In genomic region chr22:45163417-45164216, GRCh38 we compare ENCODE assay signal across 1 cellular context.
A peak's percentile ranks its signal among the peaks of the same experiment; 100 is the strongest.
TF ChIP-seq lines count a peak whose summit lies in the region.

NUP50 (plus strand) TSS chr22:45163925; CDS start chr22:45168178, 4,253 bp downstream.

TF ChIP-seq in WTC11, 78 proteins besides CTCF, POLR2A, EP300 and RAD21 (continued from another document):
- TF ChIP-seq, protein P1, sequence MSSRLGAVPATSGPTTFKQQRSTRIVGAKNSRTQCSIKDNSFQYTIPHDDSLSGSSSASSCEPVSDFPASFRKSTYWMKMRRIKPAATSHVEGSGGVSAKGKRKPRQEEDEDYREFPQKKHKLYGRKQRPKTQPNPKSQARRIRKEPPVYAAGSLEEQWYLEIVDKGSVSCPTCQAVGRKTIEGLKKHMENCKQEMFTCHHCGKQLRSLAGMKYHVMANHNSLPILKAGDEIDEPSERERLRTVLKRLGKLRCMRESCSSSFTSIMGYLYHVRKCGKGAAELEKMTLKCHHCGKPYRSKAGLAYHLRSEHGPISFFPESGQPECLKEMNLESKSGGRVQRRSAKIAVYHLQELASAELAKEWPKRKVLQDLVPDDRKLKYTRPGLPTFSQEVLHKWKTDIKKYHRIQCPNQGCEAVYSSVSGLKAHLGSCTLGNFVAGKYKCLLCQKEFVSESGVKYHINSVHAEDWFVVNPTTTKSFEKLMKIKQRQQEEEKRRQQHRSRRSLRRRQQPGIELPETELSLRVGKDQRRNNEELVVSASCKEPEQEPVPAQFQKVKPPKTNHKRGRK (CRISPR knock-in tag; IDR thresholded peaks at IDR 0.05; ENCODE audit: borderline replicate concordance), result no peak
- TF ChIP-seq ZNF138 (CRISPR knock-in tag; conservative IDR thresholded peaks at IDR 0.05) (peak; percentile 80; the same call in 1 of the 2 replicates), NR2C2 (CRISPR knock-in tag; IDR thresholded peaks at IDR 0.05) (no peak), FOXP4 (CRISPR knock-in tag; IDR thresholded peaks at IDR 0.05) (peak; percentile 93), GABPB1 (CRISPR knock-in tag; IDR thresholded peaks at IDR 0.05) (peak; percentile 77), TEAD4 (CRISPR knock-in tag; IDR thresholded peaks at IDR 0.05) (0 out of 2 replicates have a peak, but pooled peaks have one; percentile 49), FOXP1 (CRISPR knock-in tag; IDR thresholded peaks at IDR 0.05; ENCODE audit: borderline replicate concordance) (peak; percentile 96), USF1 (CRISPR knock-in tag; IDR thresholded peaks at IDR 0.05) (peak; percentile 86), ZNF416 (CRISPR knock-in tag; IDR thresholded peaks at IDR 0.05) (no peak), ZNF423 (CRISPR knock-in tag; IDR thresholded peaks at IDR 0.05) (no peak), CREM (CRISPR knock-in tag; IDR thresholded peaks at IDR 0.05) (peak; percentile 60; the same call in 1 of the 2 replicates), ETV6 (CRISPR knock-in tag; IDR thresholded peaks at IDR 0.05) (peak; percentile 91), ZNF317 (CRISPR knock-in tag; IDR thresholded peaks at IDR 0.05; ENCODE audit: borderline replicate concordance, low read depth) (peak; percentile 21; the same call in 1 of the 2 replicates), ZNF671 (CRISPR knock-in tag; IDR thresholded peaks at IDR 0.05) (no peak), ESRRA (CRISPR knock-in tag; IDR thresholded peaks at IDR 0.05; ENCODE audit: borderline replicate concordance) (peak; percentile 90; the same call in 1 of the 2 replicates), PREB (CRISPR knock-in tag; IDR thresholded peaks at IDR 0.05; ENCODE audit: borderline replicate concordance) (0 out of 2 replicates have a peak, but pooled peaks have one; percentile 73), FOXK1 (CRISPR knock-in tag; IDR thresholded peaks at IDR 0.05) (peak; percentile 91), E2F4 (CRISPR knock-in tag; IDR thresholded peaks at IDR 0.05; ENCODE audit: borderline replicate concordance, low read depth) (0 out of 2 replicates have a peak, but pooled peaks have one; percentile 46), AR (CRISPR knock-in tag; IDR thresholded peaks at IDR 0.05) (no peak), MAX (CRISPR knock-in tag; IDR thresholded peaks at IDR 0.05) (peak; percentile 99), SMAD3 (CRISPR knock-in tag; IDR thresholded peaks at IDR 0.05; ENCODE audit: borderline replicate concordance) (peak; percentile 92), CREB1 (CRISPR knock-in tag; IDR thresholded peaks at IDR 0.05) (peak; percentile 85; the same call in 1 of the 2 replicates), RELA (CRISPR knock-in tag; IDR thresholded peaks at IDR 0.05; ENCODE audit: borderline replicate concordance) (peak; percentile 84; the same call in 1 of the 2 replicates), TEAD1 (CRISPR knock-in tag; IDR thresholded peaks at IDR 0.05) (peak; percentile 88)
- TF ChIP-seq, protein P2, sequence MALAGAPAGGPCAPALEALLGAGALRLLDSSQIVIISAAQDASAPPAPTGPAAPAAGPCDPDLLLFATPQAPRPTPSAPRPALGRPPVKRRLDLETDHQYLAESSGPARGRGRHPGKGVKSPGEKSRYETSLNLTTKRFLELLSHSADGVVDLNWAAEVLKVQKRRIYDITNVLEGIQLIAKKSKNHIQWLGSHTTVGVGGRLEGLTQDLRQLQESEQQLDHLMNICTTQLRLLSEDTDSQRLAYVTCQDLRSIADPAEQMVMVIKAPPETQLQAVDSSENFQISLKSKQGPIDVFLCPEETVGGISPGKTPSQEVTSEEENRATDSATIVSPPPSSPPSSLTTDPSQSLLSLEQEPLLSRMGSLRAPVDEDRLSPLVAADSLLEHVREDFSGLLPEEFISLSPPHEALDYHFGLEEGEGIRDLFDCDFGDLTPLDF (CRISPR knock-in tag; IDR thresholded peaks at IDR 0.05), result peak; percentile 73; the same call in 1 of the 2 replicates
- TF ChIP-seq, protein P3, sequence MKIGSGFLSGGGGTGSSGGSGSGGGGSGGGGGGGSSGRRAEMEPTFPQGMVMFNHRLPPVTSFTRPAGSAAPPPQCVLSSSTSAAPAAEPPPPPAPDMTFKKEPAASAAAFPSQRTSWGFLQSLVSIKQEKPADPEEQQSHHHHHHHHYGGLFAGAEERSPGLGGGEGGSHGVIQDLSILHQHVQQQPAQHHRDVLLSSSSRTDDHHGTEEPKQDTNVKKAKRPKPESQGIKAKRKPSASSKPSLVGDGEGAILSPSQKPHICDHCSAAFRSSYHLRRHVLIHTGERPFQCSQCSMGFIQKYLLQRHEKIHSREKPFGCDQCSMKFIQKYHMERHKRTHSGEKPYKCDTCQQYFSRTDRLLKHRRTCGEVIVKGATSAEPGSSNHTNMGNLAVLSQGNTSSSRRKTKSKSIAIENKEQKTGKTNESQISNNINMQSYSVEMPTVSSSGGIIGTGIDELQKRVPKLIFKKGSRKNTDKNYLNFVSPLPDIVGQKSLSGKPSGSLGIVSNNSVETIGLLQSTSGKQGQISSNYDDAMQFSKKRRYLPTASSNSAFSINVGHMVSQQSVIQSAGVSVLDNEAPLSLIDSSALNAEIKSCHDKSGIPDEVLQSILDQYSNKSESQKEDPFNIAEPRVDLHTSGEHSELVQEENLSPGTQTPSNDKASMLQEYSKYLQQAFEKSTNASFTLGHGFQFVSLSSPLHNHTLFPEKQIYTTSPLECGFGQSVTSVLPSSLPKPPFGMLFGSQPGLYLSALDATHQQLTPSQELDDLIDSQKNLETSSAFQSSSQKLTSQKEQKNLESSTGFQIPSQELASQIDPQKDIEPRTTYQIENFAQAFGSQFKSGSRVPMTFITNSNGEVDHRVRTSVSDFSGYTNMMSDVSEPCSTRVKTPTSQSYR (CRISPR knock-in tag; IDR thresholded peaks at IDR 0.05), result peak; percentile 36; the same call in 1 of the 2 replicates
- TF ChIP-seq, protein P4, sequence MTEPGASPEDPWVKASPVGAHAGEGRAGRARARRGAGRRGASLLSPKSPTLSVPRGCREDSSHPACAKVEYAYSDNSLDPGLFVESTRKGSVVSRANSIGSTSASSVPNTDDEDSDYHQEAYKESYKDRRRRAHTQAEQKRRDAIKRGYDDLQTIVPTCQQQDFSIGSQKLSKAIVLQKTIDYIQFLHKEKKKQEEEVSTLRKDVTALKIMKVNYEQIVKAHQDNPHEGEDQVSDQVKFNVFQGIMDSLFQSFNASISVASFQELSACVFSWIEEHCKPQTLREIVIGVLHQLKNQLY (CRISPR knock-in tag; IDR thresholded peaks at IDR 0.05), result no peak
- TF ChIP-seq, protein P5, sequence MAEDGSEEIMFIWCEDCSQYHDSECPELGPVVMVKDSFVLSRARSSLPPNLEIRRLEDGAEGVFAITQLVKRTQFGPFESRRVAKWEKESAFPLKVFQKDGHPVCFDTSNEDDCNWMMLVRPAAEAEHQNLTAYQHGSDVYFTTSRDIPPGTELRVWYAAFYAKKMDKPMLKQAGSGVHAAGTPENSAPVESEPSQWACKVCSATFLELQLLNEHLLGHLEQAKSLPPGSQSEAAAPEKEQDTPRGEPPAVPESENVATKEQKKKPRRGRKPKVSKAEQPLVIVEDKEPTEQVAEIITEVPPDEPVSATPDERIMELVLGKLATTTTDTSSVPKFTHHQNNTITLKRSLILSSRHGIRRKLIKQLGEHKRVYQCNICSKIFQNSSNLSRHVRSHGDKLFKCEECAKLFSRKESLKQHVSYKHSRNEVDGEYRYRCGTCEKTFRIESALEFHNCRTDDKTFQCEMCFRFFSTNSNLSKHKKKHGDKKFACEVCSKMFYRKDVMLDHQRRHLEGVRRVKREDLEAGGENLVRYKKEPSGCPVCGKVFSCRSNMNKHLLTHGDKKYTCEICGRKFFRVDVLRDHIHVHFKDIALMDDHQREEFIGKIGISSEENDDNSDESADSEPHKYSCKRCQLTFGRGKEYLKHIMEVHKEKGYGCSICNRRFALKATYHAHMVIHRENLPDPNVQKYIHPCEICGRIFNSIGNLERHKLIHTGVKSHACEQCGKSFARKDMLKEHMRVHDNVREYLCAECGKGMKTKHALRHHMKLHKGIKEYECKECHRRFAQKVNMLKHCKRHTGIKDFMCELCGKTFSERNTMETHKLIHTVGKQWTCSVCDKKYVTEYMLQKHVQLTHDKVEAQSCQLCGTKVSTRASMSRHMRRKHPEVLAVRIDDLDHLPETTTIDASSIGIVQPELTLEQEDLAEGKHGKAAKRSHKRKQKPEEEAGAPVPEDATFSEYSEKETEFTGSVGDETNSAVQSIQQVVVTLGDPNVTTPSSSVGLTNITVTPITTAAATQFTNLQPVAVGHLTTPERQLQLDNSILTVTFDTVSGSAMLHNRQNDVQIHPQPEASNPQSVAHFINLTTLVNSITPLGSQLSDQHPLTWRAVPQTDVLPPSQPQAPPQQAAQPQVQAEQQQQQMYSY (CRISPR knock-in tag; IDR thresholded peaks at IDR 0.05), result 0 out of 2 replicates have a peak, but pooled peaks have one; percentile 21
- TF ChIP-seq, protein P6, sequence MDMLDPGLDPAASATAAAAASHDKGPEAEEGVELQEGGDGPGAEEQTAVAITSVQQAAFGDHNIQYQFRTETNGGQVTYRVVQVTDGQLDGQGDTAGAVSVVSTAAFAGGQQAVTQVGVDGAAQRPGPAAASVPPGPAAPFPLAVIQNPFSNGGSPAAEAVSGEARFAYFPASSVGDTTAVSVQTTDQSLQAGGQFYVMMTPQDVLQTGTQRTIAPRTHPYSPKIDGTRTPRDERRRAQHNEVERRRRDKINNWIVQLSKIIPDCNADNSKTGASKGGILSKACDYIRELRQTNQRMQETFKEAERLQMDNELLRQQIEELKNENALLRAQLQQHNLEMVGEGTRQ (CRISPR knock-in tag; IDR thresholded peaks at IDR 0.05), result peak; percentile 83
TF ChIP-seq in WTC11: peak in this region for 36.
